ENCODE assay signal across 11 cellular contexts in the genomic region with DNA sequence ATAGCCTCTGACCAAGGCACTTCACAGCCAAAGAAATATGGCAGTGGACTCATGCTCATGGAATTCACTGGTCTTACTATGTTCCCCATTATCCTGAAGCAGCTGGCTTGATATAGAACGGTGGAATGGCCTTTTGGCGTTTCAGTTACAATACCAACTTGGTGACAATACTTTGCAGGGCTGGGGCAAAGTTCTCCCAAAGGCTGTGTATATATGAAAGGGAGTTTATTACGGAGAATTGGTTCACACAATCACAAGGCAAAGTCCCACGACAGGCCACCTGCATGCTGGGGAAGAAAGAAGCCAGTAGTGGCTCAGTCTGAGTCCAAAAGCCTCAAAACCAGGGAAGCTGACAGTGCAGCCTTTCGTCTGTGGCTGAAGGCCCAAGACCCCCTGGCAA.
"Had no signal": no experiment of that assay in that cellular context is flagged by ENCODE, and none has a peak within 500 bp of the region (broad histone marks: within the 10 kb centered on the region; RNA-seq: fewer than 3 reads in every experiment).

No MANE protein-coding gene starts in this region.

- H3K9ac ChIP-seq: GM23248 had no signal

- ATAC-seq: GM23338, HCT116 had no signal

- H3K36me3 ChIP-seq: HAP-1 had no signal

- H3K4me2 ChIP-seq: GM23338 had no signal

- H3K27ac ChIP-seq: GM23248 had no signal

- FAIRE-seq: H1, H54 had no signal

- DNase-seq: GM23248, GOT3, H7, H9, HCEC 1CT, HFFc6 had no signal

- H3K9me3 ChIP-seq: HAP-1 had no signal

- H3K4me3 ChIP-seq: GM23248, GM23338, HAP-1 had no signal

- H3K27ac Mint-ChIP-seq: GM23338, H9, HFFc6 had no signal

- H3K9me3 Mint-ChIP-seq: HFFc6 had no signal

- H2AFZ ChIP-seq: GM23248, GM23338 had no signal

- H3K4me3 Mint-ChIP-seq: GM23338, H9, HFFc6 had no signal
